21 cellular contexts compared by ENCODE assay signal in the genomic region with DNA sequence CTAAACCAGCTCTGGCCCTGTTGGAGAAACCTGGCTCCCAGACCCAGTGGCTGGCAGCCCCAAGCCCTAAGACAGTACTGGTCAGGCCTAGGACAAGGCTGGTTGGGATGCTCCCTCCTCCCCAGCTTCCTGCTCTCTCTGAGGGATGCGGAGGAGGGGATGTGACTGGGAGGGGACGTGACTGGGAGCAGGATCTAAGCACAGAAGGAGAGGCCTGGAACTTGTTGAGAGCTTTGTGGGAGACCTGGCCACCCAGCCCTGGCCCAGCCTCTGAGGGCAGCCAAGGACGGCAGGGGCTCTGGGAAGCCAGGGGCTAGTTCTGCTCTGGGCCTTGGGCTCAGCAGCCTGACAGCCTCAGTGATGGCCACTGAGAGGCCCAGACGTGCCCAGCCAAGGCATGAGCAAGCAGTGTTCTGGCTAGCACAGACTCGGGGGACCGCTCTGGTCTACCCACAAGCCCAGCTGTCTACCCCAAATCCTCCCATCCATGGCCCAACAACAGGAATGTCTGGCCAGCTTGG. TPM values are rescaled to one million over a fixed set of nuclear protein-coding genes. Genes with fewer than 3 reads are reported as not detected.
DNase-seq lines count a peak whose midpoint lies in the region; ATAC-seq and TF ChIP-seq lines count a peak whose summit lies in the region.
"Had no signal": no experiment of that assay in that cellular context is flagged by ENCODE, and none has a peak within 500 bp of the region (broad histone marks: within the 10 kb centered on the region; RNA-seq: fewer than 3 reads in every experiment).

No MANE protein-coding gene starts in this region.

- H3K4me3 ChIP-seq in fibroblast of pulmonary artery (replicated peaks; ENCODE audit: low read depth, low read length) = no peak overlapping the region
- no peak overlapping the region for H3K4me3 ChIP-seq in thymus (ENCODE audit: low read length)
- H3K4me3 ChIP-seq: BLaER1, PC-9 had no signal

- peak; percentile 27; the same call in 1 of the 2 replicates for ATAC-seq in WTC11
- ATAC-seq: HCT116 had no signal

- 97% methylated on average over 6 of the region's 6 CpGs for WGBS in thymus

- DNase-seq in WTC11 (ENCODE audit: low spot score) (no peak), fibroblast of pulmonary artery (ENCODE audit: low read depth) (peak; percentile 34), nephron progenitor cell (no peak)
- no peak for DNase-seq in activated effector memory CD4-positive, alpha-beta T cell treated with anti-CD3 and anti-CD28 coated beads, Interleukin-2, amount 50 U/mL, for 16 hours
- DNase-seq in activated CD4-positive, alpha-beta T cell treated with anti-CD3 and anti-CD28 coated beads for 1 hour = no peak
- DNase-seq in activated CD4-positive, alpha-beta T cell treated with anti-CD3 and anti-CD28 coated beads, Interleukin-2, amount 50 U/mL, for 48 hours = no peak
- no peak for DNase-seq in effector CD4-positive, alpha-beta T cell
- DNase-seq: activated CD4-positive, alpha-beta memory T cell treated with anti-CD3 and anti-CD28 coated beads for 36 hours; activated gamma-delta T cell treated with Interleukin-2 at 50 U/mL for 16 hours; immature natural killer cell; NCI-H446 treated with DMSO at 0.1 percent for 48 hours; PC-9; stimulated activated CD4-positive, alpha-beta T cell treated with anti-CD3 and anti-CD28 coated beads, Interleukin-2, amount 100 ng/mL, for 24 hours; stimulated activated naive CD4-positive, alpha-beta T cell treated with Interleukin-2 at 50 U/mL for 16 hours had no signal

- no peaks in the 10 kb centered on the region for H3K27me3 Mint-ChIP-seq in WTC11 (ENCODE audit: low read depth)
- peaks cover 4% of the 10 kb centered on the region for H3K27me3 Mint-ChIP-seq in nephron progenitor cell (ENCODE audit: low read depth, poor library complexity)
- H3K27me3 Mint-ChIP-seq: activated CD4-positive, alpha-beta memory T cell treated with anti-CD3 and anti-CD28 coated beads for 36 hours had no signal

- no peak for TF ChIP-seq CTCF in WTC11 (IDR thresholded peaks at IDR 0.05)
- no peak for TF ChIP-seq CTCF in fibroblast of pulmonary artery (IDR thresholded peaks at IDR 0.05; ENCODE audit: low read length, missing control alignments)
- TF ChIP-seq CTCF in nephron progenitor cell (IDR thresholded peaks at IDR 0.05) = no peak

- 0 out of 2 replicates have a peak, but pooled peaks cover 5% of the 10 kb centered on the region for H3K4me1 Mint-ChIP-seq in WTC11
- H3K4me1 Mint-ChIP-seq in nephron progenitor cell = peaks cover 70% of the 10 kb centered on the region

- POLR2A ChIA-PET in WTC11 (lab: Charles Lee) = no interaction called here

- H3K27ac Mint-ChIP-seq in WTC11 (no peak overlapping the region), nephron progenitor cell (peak overlapping the region; percentile 64)
- H3K27ac Mint-ChIP-seq: activated CD4-positive, alpha-beta memory T cell treated with anti-CD3 and anti-CD28 coated beads for 36 hours; T-helper 1 cell treated with Interleukin-12 subunit alpha and Interleukin-12 subunit beta and Interleukin-4 antibody, amounts not matched to agents 30 μg/mL and 1 μg/mL, for 36 hours had no signal

- H3K4me1 ChIP-seq in thymus (ENCODE audit: control insufficient read depth, insufficient read depth, low read length) = no peaks in the 10 kb centered on the region

- CTCF ChIA-PET in WTC11 (lab: Charles Lee) = interaction anchor here (0.7 to 3.2 kb wide), 5 partner anchors 12 to 132 kb away, joined by 3 to 28 read pairs (median 3); a partner anchor contains a TSS

- H3K36me3 Mint-ChIP-seq in WTC11 (no peaks in the 10 kb centered on the region), nephron progenitor cell (ENCODE audit: low read depth) (no peaks in the 10 kb centered on the region)
- H3K36me3 Mint-ChIP-seq: activated CD4-positive, alpha-beta memory T cell treated with anti-CD3 and anti-CD28 coated beads for 36 hours had no signal

- no peak overlapping the region for H3K4me3 Mint-ChIP-seq in WTC11
- H3K4me3 Mint-ChIP-seq in nephron progenitor cell = no peak overlapping the region
- H3K4me3 Mint-ChIP-seq: activated CD4-positive, alpha-beta memory T cell treated with anti-CD3 and anti-CD28 coated beads for 36 hours; immature natural killer cell; T-helper 1 cell treated with Interleukin-12 subunit alpha and Interleukin-12 subunit beta and Interleukin-4 antibody, amounts not matched to agents 30 μg/mL and 1 μg/mL, for 36 hours had no signal

- no peaks in the 10 kb centered on the region for H3K27me3 ChIP-seq in thymus (ENCODE audit: control insufficient read depth, insufficient read depth)
- H3K27me3 ChIP-seq: BLaER1, neutrophil had no signal

- H3K9me3 Mint-ChIP-seq in WTC11 (no peaks in the 10 kb centered on the region), nephron progenitor cell (no peaks in the 10 kb centered on the region)
- H3K9me3 Mint-ChIP-seq: activated CD4-positive, alpha-beta memory T cell treated with anti-CD3 and anti-CD28 coated beads for 36 hours; immature natural killer cell; T-helper 1 cell treated with Interleukin-12 subunit alpha and Interleukin-12 subunit beta and Interleukin-4 antibody, amounts not matched to agents 30 μg/mL and 1 μg/mL, for 36 hours had no signal

- H3K27ac ChIP-seq in thymus (ENCODE audit: low read depth) = peak overlapping the region; percentile 20
- H3K27ac ChIP-seq: BLaER1, neutrophil, PC-9 had no signal

- H3K9me3 ChIP-seq in thymus (ENCODE audit: control insufficient read depth) = no peaks in the 10 kb centered on the region
- H3K9me3 ChIP-seq: BLaER1, neutrophil had no signal

- peaks cover 22% of the 10 kb centered on the region for H3K36me3 ChIP-seq in thymus (ENCODE audit: control insufficient read depth, insufficient read depth)

TF ChIP-seq in WTC11, 78 proteins besides CTCF, POLR2A, EP300 and RAD21 (continues in another document):
- TF ChIP-seq GABPB1 (CRISPR knock-in tag; IDR thresholded peaks at IDR 0.05) (no peak), RELA (CRISPR knock-in tag; IDR thresholded peaks at IDR 0.05; ENCODE audit: borderline replicate concordance) (no peak), NFE2L1 (CRISPR knock-in tag; IDR thresholded peaks at IDR 0.05) (no peak), NFYB (CRISPR knock-in tag; conservative IDR thresholded peaks at IDR 0.05; ENCODE audit: low read depth) (no peak)
- TF ChIP-seq, protein P1, sequence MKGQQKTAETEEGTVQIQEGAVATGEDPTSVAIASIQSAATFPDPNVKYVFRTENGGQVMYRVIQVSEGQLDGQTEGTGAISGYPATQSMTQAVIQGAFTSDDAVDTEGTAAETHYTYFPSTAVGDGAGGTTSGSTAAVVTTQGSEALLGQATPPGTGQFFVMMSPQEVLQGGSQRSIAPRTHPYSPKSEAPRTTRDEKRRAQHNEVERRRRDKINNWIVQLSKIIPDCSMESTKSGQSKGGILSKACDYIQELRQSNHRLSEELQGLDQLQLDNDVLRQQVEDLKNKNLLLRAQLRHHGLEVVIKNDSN (CRISPR knock-in tag; IDR thresholded peaks at IDR 0.05) = no peak
- TF ChIP-seq, protein P2, sequence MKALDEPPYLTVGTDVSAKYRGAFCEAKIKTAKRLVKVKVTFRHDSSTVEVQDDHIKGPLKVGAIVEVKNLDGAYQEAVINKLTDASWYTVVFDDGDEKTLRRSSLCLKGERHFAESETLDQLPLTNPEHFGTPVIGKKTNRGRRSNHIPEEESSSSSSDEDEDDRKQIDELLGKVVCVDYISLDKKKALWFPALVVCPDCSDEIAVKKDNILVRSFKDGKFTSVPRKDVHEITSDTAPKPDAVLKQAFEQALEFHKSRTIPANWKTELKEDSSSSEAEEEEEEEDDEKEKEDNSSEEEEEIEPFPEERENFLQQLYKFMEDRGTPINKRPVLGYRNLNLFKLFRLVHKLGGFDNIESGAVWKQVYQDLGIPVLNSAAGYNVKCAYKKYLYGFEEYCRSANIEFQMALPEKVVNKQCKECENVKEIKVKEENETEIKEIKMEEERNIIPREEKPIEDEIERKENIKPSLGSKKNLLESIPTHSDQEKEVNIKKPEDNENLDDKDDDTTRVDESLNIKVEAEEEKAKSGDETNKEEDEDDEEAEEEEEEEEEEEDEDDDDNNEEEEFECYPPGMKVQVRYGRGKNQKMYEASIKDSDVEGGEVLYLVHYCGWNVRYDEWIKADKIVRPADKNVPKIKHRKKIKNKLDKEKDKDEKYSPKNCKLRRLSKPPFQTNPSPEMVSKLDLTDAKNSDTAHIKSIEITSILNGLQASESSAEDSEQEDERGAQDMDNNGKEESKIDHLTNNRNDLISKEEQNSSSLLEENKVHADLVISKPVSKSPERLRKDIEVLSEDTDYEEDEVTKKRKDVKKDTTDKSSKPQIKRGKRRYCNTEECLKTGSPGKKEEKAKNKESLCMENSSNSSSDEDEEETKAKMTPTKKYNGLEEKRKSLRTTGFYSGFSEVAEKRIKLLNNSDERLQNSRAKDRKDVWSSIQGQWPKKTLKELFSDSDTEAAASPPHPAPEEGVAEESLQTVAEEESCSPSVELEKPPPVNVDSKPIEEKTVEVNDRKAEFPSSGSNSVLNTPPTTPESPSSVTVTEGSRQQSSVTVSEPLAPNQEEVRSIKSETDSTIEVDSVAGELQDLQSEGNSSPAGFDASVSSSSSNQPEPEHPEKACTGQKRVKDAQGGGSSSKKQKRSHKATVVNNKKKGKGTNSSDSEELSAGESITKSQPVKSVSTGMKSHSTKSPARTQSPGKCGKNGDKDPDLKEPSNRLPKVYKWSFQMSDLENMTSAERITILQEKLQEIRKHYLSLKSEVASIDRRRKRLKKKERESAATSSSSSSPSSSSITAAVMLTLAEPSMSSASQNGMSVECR (CRISPR knock-in tag; IDR thresholded peaks at IDR 0.05; ENCODE audit: borderline replicate concordance) = no peak

RNA-seq across cellular contexts. Expression of a gene that starts 22.8 kb away (rescaled TPM):
- total RNA-seq in WTC11 (2021) = 32.5 to 44.1 TPM (median 33.8 TPM) in 3 replicates
- polyA plus RNA-seq in thymus = 44.8 TPM

RNA-seq across cellular contexts. Expression of a gene that starts 25.2 kb away (rescaled TPM):
- not detected in 3 replicates for total RNA-seq in WTC11 (2021)
- polyA plus RNA-seq in thymus = 0.87 TPM
- total RNA-seq: activated CD4-positive, alpha-beta memory T cell treated with anti-CD3 and anti-CD28 coated beads for 36 hours; G401; HT-29; PC-9 had no signal
- polyA plus RNA-seq: immature natural killer cell had no signal

RNA-seq across cellular contexts. Expression of a gene that starts 27.3 kb away (rescaled TPM):
- 33.4 to 38.3 TPM (median 36.4 TPM) in 3 replicates for total RNA-seq in WTC11 (2021)
- 7.8 TPM for polyA plus RNA-seq in thymus
- total RNA-seq: G401 had no signal
- polyA plus RNA-seq: immature natural killer cell had no signal

RNA-seq across cellular contexts. Expression of a gene that starts 41.9 kb away (rescaled TPM):
- 4.2 to 4.9 TPM (median 4.6 TPM) in 3 replicates for total RNA-seq in WTC11 (2021)
- 2.5 TPM for polyA plus RNA-seq in thymus
